14 cellular contexts compared by ENCODE assay signal in the genomic region with DNA sequence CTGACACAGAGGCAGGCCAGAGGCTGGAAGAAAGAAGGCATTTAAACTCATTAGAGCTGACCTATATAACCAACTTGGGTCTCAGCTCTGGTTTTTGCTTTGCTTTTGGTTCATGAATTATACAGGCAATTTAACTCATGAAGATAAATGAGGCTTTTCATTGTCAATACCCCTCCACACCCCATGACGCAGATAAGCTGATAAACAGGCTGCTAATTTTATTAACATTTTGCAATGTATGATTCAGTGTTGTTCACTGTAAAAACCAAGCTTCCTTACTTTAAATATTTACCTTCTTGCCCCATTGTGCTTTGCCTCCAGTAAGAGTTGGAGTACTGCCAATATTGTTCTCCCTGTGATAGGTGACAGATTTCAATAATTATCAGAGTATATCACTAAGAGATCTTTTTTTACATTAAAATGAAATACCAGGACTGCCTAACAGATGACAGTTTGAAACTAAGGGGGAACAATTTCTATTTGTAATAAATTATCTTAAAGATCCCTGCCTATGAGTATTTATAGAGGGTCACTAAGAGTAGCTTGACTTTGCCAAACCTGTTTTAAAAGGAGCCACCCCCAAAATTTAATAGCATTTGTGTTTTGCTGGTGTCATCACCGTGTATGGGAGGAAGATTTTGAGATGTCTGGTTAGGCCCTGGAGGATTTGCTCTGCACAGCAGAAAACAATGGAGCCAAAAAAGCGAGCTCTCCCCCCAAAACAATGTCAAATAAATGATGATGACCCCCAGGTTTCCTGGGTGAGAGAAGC.
DNase-seq lines count a peak whose midpoint lies in the region; ATAC-seq, FAIRE-seq and TF ChIP-seq lines count a peak whose summit lies in the region.
"Had no signal": no experiment of that assay in that cellular context is flagged by ENCODE, and none has a peak within 500 bp of the region (broad histone marks: within the 10 kb centered on the region; RNA-seq: fewer than 3 reads in every experiment).

No MANE protein-coding gene starts in this region.

- ATAC-seq in GM19328 (IDR thresholded peaks at IDR 0.05; ENCODE audit: unreplicated experiment), result no peak
- ATAC-seq: stimulated activated naive CD8-positive, alpha-beta T cell treated with anti-CD3 and anti-CD28 coated beads, Interleukin-15, amount 100 ng/mL, for 72 hours had no signal

- H3K4me3 ChIP-seq in keratinocyte (ENCODE audit: control insufficient read depth in 2 of 3, extremely low read depth in 1 of 3, insufficient read depth in 2 of 3, low read depth in 1 of 3, low read length in 3 of 3) (no peak overlapping the region), osteoblast (ENCODE audit: insufficient read depth, low read length) (no peak overlapping the region)
- H3K4me3 ChIP-seq in CD4-positive, alpha-beta memory T cell (ENCODE audit: low read length in 2 of 2), result no peak overlapping the region
- H3K4me3 ChIP-seq: ascending aorta had no signal

- H3K36me3 ChIP-seq in keratinocyte (ENCODE audit: control insufficient read depth in 2 of 2, extremely low read depth in 1 of 2, insufficient read depth in 2 of 2, low read length in 2 of 2), result no peaks in the 10 kb centered on the region
- H3K36me3 ChIP-seq in osteoblast (ENCODE audit: insufficient read depth, low read length), result no peaks in the 10 kb centered on the region
- no peaks in the 10 kb centered on the region for H3K36me3 ChIP-seq in CD4-positive, alpha-beta memory T cell (ENCODE audit: insufficient read depth, low read length)
- H3K36me3 ChIP-seq: ascending aorta had no signal

- CTCF ChIA-PET in CD4-positive, alpha-beta memory T cell (lab: Charles Lee; ENCODE audit: partially characterized antibody), result no interaction called here

- no peak for FAIRE-seq in keratinocyte (lab: Jason Lieb, UNC)

- no peaks in the 10 kb centered on the region for H3K9me1 ChIP-seq in keratinocyte (ENCODE audit: control insufficient read depth, extremely low read depth, insufficient read depth, low read length)

- no peak overlapping the region for H3K9ac ChIP-seq in keratinocyte (ENCODE audit: control insufficient read depth, extremely low read depth, insufficient read depth, low read length)

- H3K27ac ChIP-seq in VCaP (peak overlapping the region; percentile 74), keratinocyte (ENCODE audit: control insufficient read depth, insufficient read depth, low read length) (peak overlapping the region; percentile 23), osteoblast (ENCODE audit: low read depth, low read length) (no peak overlapping the region)
- H3K27ac ChIP-seq in CD4-positive, alpha-beta memory T cell (ENCODE audit: low read depth, low read length), result no peak overlapping the region
- H3K27ac ChIP-seq: ascending aorta had no signal

- H3K4me1 ChIP-seq in keratinocyte (ENCODE audit: control insufficient read depth, extremely low read depth, insufficient read depth, low read length), result peaks cover 7% of the 10 kb centered on the region
- H3K4me1 ChIP-seq in osteoblast (ENCODE audit: insufficient read depth, low read length), result no peaks in the 10 kb centered on the region
- H3K4me1 ChIP-seq in CD4-positive, alpha-beta memory T cell (ENCODE audit: insufficient read depth, low read length), result no peaks in the 10 kb centered on the region
- H3K4me1 ChIP-seq: ascending aorta had no signal

- H3K4me3 Mint-ChIP-seq in CD4-positive, alpha-beta memory T cell, result no peak overlapping the region
- H3K4me3 Mint-ChIP-seq: activated T-cell treated with anti-CD3 and anti-CD28 coated beads, Interleukin-2, amount 50 U/mL, for 24 hours; stimulated activated naive CD8-positive, alpha-beta T cell treated with anti-CD3 and anti-CD28 coated beads, Interleukin-15, amount 100 ng/mL, for 72 hours had no signal

- H3K9me3 ChIP-seq in keratinocyte (ENCODE audit: control insufficient read depth, low read depth, low read length), result no peaks in the 10 kb centered on the region
- H3K9me3 ChIP-seq in osteoblast (ENCODE audit: low read depth, low read length), result no peaks in the 10 kb centered on the region
- no peaks in the 10 kb centered on the region for H3K9me3 ChIP-seq in CD4-positive, alpha-beta memory T cell (ENCODE audit: control insufficient read depth in 1 of 2, low read length in 2 of 2)
- H3K9me3 ChIP-seq: ascending aorta had no signal

- peaks cover 0 to 6% (median 0%) of the 10 kb centered on the region in 8 donors for H3K9me3 Mint-ChIP-seq in CD4-positive, alpha-beta memory T cell
- H3K9me3 Mint-ChIP-seq: activated T-cell treated with anti-CD3 and anti-CD28 coated beads, Interleukin-2, amount 50 U/mL, for 24 hours had no signal

- no peaks in the 10 kb centered on the region for H3K27me3 Mint-ChIP-seq in CD4-positive, alpha-beta memory T cell
- H3K27me3 Mint-ChIP-seq: activated T-cell treated with anti-CD3 and anti-CD28 coated beads, Interleukin-2, amount 50 U/mL, for 24 hours; stimulated activated naive CD8-positive, alpha-beta T cell treated with anti-CD3 and anti-CD28 coated beads, Interleukin-15, amount 100 ng/mL, for 72 hours had no signal

- H3K4me1 Mint-ChIP-seq in CD4-positive, alpha-beta memory T cell, result no peaks in the 10 kb centered on the region
- H3K4me1 Mint-ChIP-seq: stimulated activated naive CD8-positive, alpha-beta T cell treated with anti-CD3 and anti-CD28 coated beads, Interleukin-15, amount 100 ng/mL, for 72 hours had no signal

- POLR2A ChIA-PET in CD4-positive, alpha-beta memory T cell (lab: Charles Lee; ENCODE audit: partially characterized antibody), result no interaction called here

- DNase-seq in Caki2 (ENCODE audit: low read depth) (peak; percentile 0), NCI-H1417 treated with DMSO at 0.1 percent for 48 hours (lab: John Stamatoyannopoulos, UW) (peak; percentile 79), keratinocyte (ENCODE audit: low read depth, low spot score) (no peak), osteoblast (ENCODE audit: insufficient read length, low spot score, missing footprints) (no peak), GOT3 (lab: John Stamatoyannopoulos, UW) (no peak)
- no peak for DNase-seq in CD4-positive, alpha-beta memory T cell
- DNase-seq: activated T-cell treated with anti-CD3 and anti-CD28 coated beads, Interleukin-2, amount 50 U/mL, for 24 hours; NCI-H1436 treated with DMSO at 0.1 percent for 48 hours; Right ventricle myocardium superior; stimulated activated CD4-positive, alpha-beta T cell treated with anti-CD3 and anti-CD28 coated beads, Interleukin-4, amount 100 ng/mL, for 4 hours; stimulated activated naive CD8-positive, alpha-beta T cell treated with anti-CD3 and anti-CD28 coated beads, Interleukin-15, amount 100 ng/mL, for 72 hours had no signal

- H3K4me2 ChIP-seq in keratinocyte (ENCODE audit: control insufficient read depth, extremely low read depth, insufficient read depth, low read depth, low read length) (peak overlapping the region; percentile 36), osteoblast (ENCODE audit: insufficient read depth, low read length) (no peak overlapping the region)

- H2AFZ ChIP-seq in keratinocyte (ENCODE audit: control insufficient read depth, low read length), result peak overlapping the region; percentile 27
- H2AFZ ChIP-seq in osteoblast (ENCODE audit: low read length), result no peak overlapping the region

- intact Hi-C loops in CD4-positive, alpha-beta memory T cell (cut with micrococcal nuclease), result no loop called here

- H3K27me3 ChIP-seq in keratinocyte (ENCODE audit: control insufficient read depth, extremely low read depth, insufficient read depth, low read length) (no peaks in the 10 kb centered on the region), osteoblast (ENCODE audit: insufficient read depth, low read length) (peaks cover 3% of the 10 kb centered on the region)
- no peaks in the 10 kb centered on the region for H3K27me3 ChIP-seq in CD4-positive, alpha-beta memory T cell (ENCODE audit: insufficient read depth, low read length)
- H3K27me3 ChIP-seq: ascending aorta had no signal

- dilution Hi-C loops in keratinocyte (cut with MboI; ENCODE audit: extremely low pct_ligation_motif_present, low sequenced_read_pairs), result no loop called here

- no peak overlapping the region for H3K27ac Mint-ChIP-seq in CD4-positive, alpha-beta memory T cell
- H3K27ac Mint-ChIP-seq: activated T-cell treated with anti-CD3 and anti-CD28 coated beads, Interleukin-2, amount 50 U/mL, for 24 hours; stimulated activated naive CD8-positive, alpha-beta T cell treated with anti-CD3 and anti-CD28 coated beads, Interleukin-15, amount 100 ng/mL, for 72 hours had no signal

- TF ChIP-seq CTCF in VCaP (conservative IDR thresholded peaks at IDR 0.05), result no peak
- TF ChIP-seq CTCF in keratinocyte (optimal IDR thresholded peaks at IDR 0.05 in 1 of 3, IDR thresholded peaks at IDR 0.05 in 1 of 3, conservative IDR thresholded peaks at IDR 0.05 in 1 of 3; ENCODE audit: extremely low read depth in 1 of 3, insufficient read depth in 2 of 3, low read length in 3 of 3), result no peak
- no peak for TF ChIP-seq CTCF in osteoblast (IDR thresholded peaks at IDR 0.05; ENCODE audit: extremely low read depth, low read depth, low read length)

- in situ Hi-C loops in Caki2 (cut with HindIII; ENCODE audit: low pct_unique_long_range_greater_than_20kb, low sequenced_read_pairs), result no loop called here

- H4K20me1 ChIP-seq in keratinocyte (ENCODE audit: control insufficient read depth, extremely low read depth, insufficient read depth, low read length) (no peaks in the 10 kb centered on the region), osteoblast (ENCODE audit: insufficient read depth, low read length) (no peaks in the 10 kb centered on the region)

- H3K79me2 ChIP-seq in keratinocyte (ENCODE audit: control insufficient read depth, insufficient read depth, low read length) (no peaks in the 10 kb centered on the region), osteoblast (ENCODE audit: insufficient read depth, low read length) (no peaks in the 10 kb centered on the region)

- H3K36me3 Mint-ChIP-seq in CD4-positive, alpha-beta memory T cell, result no peaks in the 10 kb centered on the region

Comparison
In these comparisons a context has a peak if more than half of its experiments do, and no peak if none do; other contexts are left out.
1. DNase-seq: peak in Caki2 (single experiment) and NCI-H1417 treated with DMSO at 0.1 percent for 48 hours (single experiment); none in keratinocyte (single experiment), osteoblast (single experiment), GOT3 (single experiment) and CD4-positive, alpha-beta memory T cell (0 of 5).
2. H3K27ac ChIP-seq: peak in VCaP (single experiment) and keratinocyte (single experiment); none in osteoblast (single experiment) and CD4-positive, alpha-beta memory T cell (single experiment).